ENCODE assay signal across 9 cellular contexts in genomic region chr12:76586764-76587395, GRCh38. TPM values are rescaled to one million over a fixed set of nuclear protein-coding genes. Genes with fewer than 3 reads are reported as not detected.
DNase-seq lines count a peak whose midpoint lies in the region; ATAC-seq and TF ChIP-seq lines count a peak whose summit lies in the region.
"Had no signal": no experiment of that assay in that cellular context is flagged by ENCODE, and none has a peak within 500 bp of the region (broad histone marks: within the 10 kb centered on the region; RNA-seq: fewer than 3 reads in every experiment).

No MANE protein-coding gene starts in this region.

- no peaks in the 10 kb centered on the region for H3K27me3 ChIP-seq in skeletal muscle tissue (ENCODE audit: control insufficient read depth in 3 of 3, insufficient read depth in 3 of 3, low read length in 3 of 3)

- no peak overlapping the region for H3K4me3 Mint-ChIP-seq in activated CD8-positive, alpha-beta T cell treated with anti-CD3 and anti-CD28 coated beads for 36 hours

- peak; percentile 83 for TF ChIP-seq CTCF in activated CD8-positive, alpha-beta T cell treated with anti-CD3 and anti-CD28 coated beads for 36 hours (IDR thresholded peaks at IDR 0.05)

- CTCF ChIA-PET in activated CD8-positive, alpha-beta T cell treated with anti-CD3 and anti-CD28 coated beads for 36 hours (lab: Charles Lee): interaction anchor here (0.7 to 3.3 kb wide), 33 partner anchors 10 to 437 kb away, joined by 3 to 14 read pairs (median 3); partner anchors contain the start of genes BBS10 and OSBPL8

- H3K9ac ChIP-seq in skeletal muscle tissue (ENCODE audit: low read depth in 1 of 3, low read length in 3 of 3): no peak overlapping the region

- DNase-seq in NCI-H2107 treated with DMSO at 0.1 percent for 48 hours (lab: John Stamatoyannopoulos, UW; ENCODE audit: unreplicated experiment) (peak; percentile 2), NCI-H2107 (lab: John Stamatoyannopoulos, UW) (no peak), NCI-H2196 treated with DMSO at 0.1 percent for 48 hours (lab: John Stamatoyannopoulos, UW; ENCODE audit: unreplicated experiment) (peak; percentile 9), glomerular endothelial cell (ENCODE audit: extremely low read depth, low read depth, low spot score) (peak; percentile 27)
- DNase-seq in activated CD8-positive, alpha-beta T cell treated with anti-CD3 and anti-CD28 coated beads for 36 hours: peak; percentile 65
- no peak for DNase-seq in activated effector memory CD4-positive, alpha-beta T cell treated with Interleukin-2 at 50 U/mL for 16 hours

- peak overlapping the region; percentile 16 for H3K27ac ChIP-seq in skeletal muscle tissue (ENCODE audit: low read depth, low read length)
- H3K27ac ChIP-seq: epithelial cell of prostate had no signal

- H3K4me1 ChIP-seq in skeletal muscle tissue (ENCODE audit: control insufficient read depth in 3 of 3, insufficient read depth in 3 of 3, low read length in 3 of 3): peaks cover 4 to 16% (median 9%) of the 10 kb centered on the region in 3 donors

- POLR2A ChIA-PET in activated CD8-positive, alpha-beta T cell treated with anti-CD3 and anti-CD28 coated beads for 36 hours (lab: Charles Lee): interaction anchor here (0.9 kb wide), 1 partner anchor 178 kb away, joined by 3 read pairs; no protein-coding TSS in a partner anchor

- H3K9me3 ChIP-seq in skeletal muscle tissue (ENCODE audit: control insufficient read depth in 3 of 3, low read length in 3 of 3): no peaks in the 10 kb centered on the region

- intact Hi-C loops in activated CD8-positive, alpha-beta T cell treated with anti-CD3 and anti-CD28 coated beads for 36 hours (cut with micrococcal nuclease): no loop called here

- no peak overlapping the region for H3K4me3 ChIP-seq in skeletal muscle tissue (ENCODE audit: low read length in 3 of 3)

- H3K36me3 ChIP-seq in skeletal muscle tissue (ENCODE audit: control insufficient read depth in 3 of 3, insufficient read depth in 3 of 3, low read length in 3 of 3): no peaks in the 10 kb centered on the region

- H3K27me3 Mint-ChIP-seq in activated CD8-positive, alpha-beta T cell treated with anti-CD3 and anti-CD28 coated beads for 36 hours: no peaks in the 10 kb centered on the region

- no peaks in the 10 kb centered on the region for H3K36me3 Mint-ChIP-seq in activated CD8-positive, alpha-beta T cell treated with anti-CD3 and anti-CD28 coated beads for 36 hours (ENCODE audit: low read depth)

- no peaks in the 10 kb centered on the region for H3K9me3 Mint-ChIP-seq in activated CD8-positive, alpha-beta T cell treated with anti-CD3 and anti-CD28 coated beads for 36 hours

- peaks cover 2% of the 10 kb centered on the region for H3K4me1 Mint-ChIP-seq in activated CD8-positive, alpha-beta T cell treated with anti-CD3 and anti-CD28 coated beads for 36 hours (ENCODE audit: low read depth)

- peak; percentile 84 for ATAC-seq in GM21576 (IDR thresholded peaks at IDR 0.05; ENCODE audit: unreplicated experiment)
- ATAC-seq in activated CD8-positive, alpha-beta T cell treated with anti-CD3 and anti-CD28 coated beads for 36 hours: no peak

- no peak overlapping the region for H3K27ac Mint-ChIP-seq in activated CD8-positive, alpha-beta T cell treated with anti-CD3 and anti-CD28 coated beads for 36 hours

RNA-seq across cellular contexts. Expression of gene OSBPL8, which starts 27.3 kb away (rescaled TPM):
- total RNA-seq in activated CD8-positive, alpha-beta T cell treated with anti-CD3 and anti-CD28 coated beads for 36 hours: 10 to 100 TPM; 81.1 to 85.6 TPM
- total RNA-seq in glomerular endothelial cell: 50.5 and 55.0 TPM in 2 replicates
- 22.4 TPM for total RNA-seq in skeletal muscle tissue

Comparison
In these comparisons a context has a peak if more than half of its experiments do, and no peak if none do; other contexts are left out.
1. DNase-seq: peak in NCI-H2107 treated with DMSO at 0.1 percent for 48 hours (single experiment), NCI-H2196 treated with DMSO at 0.1 percent for 48 hours (single experiment), activated CD8-positive, alpha-beta T cell treated with anti-CD3 and anti-CD28 coated beads for 36 hours (single experiment) and glomerular endothelial cell (single experiment); none in NCI-H2107 (single experiment) and activated effector memory CD4-positive, alpha-beta T cell treated with Interleukin-2 at 50 U/mL for 16 hours (single experiment).